Comparison of ENCODE assay signal across 16 cellular contexts in the genomic region with DNA sequence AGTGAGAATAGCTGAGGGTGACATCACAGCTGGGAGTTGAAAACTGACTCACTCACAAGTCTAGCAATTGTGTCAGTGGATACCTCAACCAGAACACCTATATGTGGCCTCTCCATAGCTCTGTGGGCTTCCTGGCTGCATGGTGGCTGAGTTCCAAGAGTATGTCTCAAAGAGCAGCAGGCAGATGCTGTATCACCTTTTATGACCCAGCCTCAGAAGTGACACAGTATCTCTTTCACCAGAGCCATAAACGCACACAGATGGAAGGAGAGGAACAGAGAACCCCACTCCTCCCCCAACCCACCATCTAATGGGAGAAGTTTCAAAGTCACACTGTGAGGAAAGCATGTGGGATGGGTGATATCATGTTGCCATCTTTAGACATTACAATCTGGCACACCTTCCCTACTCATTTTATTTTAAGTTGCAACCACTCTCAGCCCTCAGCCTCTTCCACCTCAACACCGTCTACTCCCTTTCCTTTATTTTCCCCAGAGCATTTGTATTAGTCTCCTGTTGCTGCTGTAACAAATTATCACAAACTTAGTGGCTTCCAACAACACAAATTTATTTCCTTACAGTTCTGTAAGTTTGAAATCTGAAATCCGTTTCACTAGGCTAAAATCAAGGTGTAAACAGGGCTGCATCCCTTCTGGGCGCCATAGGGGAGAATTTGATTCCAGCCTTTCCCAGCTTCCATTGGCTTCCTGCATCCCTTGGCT.
DNase-seq lines count a peak whose midpoint lies in the region; ATAC-seq and TF ChIP-seq lines count a peak whose summit lies in the region.
"Had no signal": no experiment of that assay in that cellular context is flagged by ENCODE, and none has a peak within 500 bp of the region (broad histone marks: within the 10 kb centered on the region; RNA-seq: fewer than 3 reads in every experiment).

No MANE protein-coding gene starts in this region.

- no peaks in the 10 kb centered on the region for H4K20me1 ChIP-seq in GM23248 (ENCODE audit: insufficient read depth)

- H3K79me2 ChIP-seq in GM23248 (ENCODE audit: insufficient read depth) = no peaks in the 10 kb centered on the region

- H3K27ac ChIP-seq in GM23248 (no peak overlapping the region), RWPE2 (ENCODE audit: poor library complexity, severe bottlenecking) (no peak overlapping the region), gastrocnemius medialis (no peak overlapping the region)

- TF ChIP-seq CTCF in RWPE2 (IDR thresholded peaks at IDR 0.05; ENCODE audit: poor library complexity, severe bottlenecking) (no peak), fibroblast of villous mesenchyme (IDR thresholded peaks at IDR 0.05; ENCODE audit: insufficient read depth, low read depth, low read length) (no peak), gastrocnemius medialis (IDR thresholded peaks at IDR 0.05 in 4 of 5, conservative IDR thresholded peaks at IDR 0.05 in 1 of 5) (no peak)

- H3K4me1 ChIP-seq in GM23248 (ENCODE audit: insufficient read depth) (no peaks in the 10 kb centered on the region), RWPE2 (ENCODE audit: insufficient read depth, poor library complexity, severe bottlenecking) (no peaks in the 10 kb centered on the region), gastrocnemius medialis (no peaks in the 10 kb centered on the region)

- intact Hi-C loops in gastrocnemius medialis (cut with DNase I; ENCODE audit: low total_unique reads) = no loop called here

- no peak overlapping the region for H3K9ac ChIP-seq in GM23248
- H3K9ac ChIP-seq: SK-N-SH had no signal

- H3K9me2 ChIP-seq in GM23248 (ENCODE audit: insufficient read depth) = no peaks in the 10 kb centered on the region
- H3K9me2 ChIP-seq: SK-N-SH had no signal

- TF ChIP-seq POLR2A in gastrocnemius medialis (IDR thresholded peaks at IDR 0.05) = no peak

- H3K27me3 ChIP-seq in GM23248 (replicated peaks; ENCODE audit: insufficient read depth) (peaks cover 12% of the 10 kb centered on the region), RWPE2 (ENCODE audit: insufficient read depth, poor library complexity, severe bottlenecking) (no peaks in the 10 kb centered on the region), gastrocnemius medialis (no peaks in the 10 kb centered on the region)

- H2AFZ ChIP-seq in GM23248 = no peak overlapping the region

- DNase-seq in GM23248 (peak; percentile 28), RWPE2 (ENCODE audit: low spot score) (no peak), fibroblast of villous mesenchyme (ENCODE audit: low read depth) (peak; percentile 20), gastrocnemius medialis (no peak), NCI-H774 (lab: John Stamatoyannopoulos, UW) (no peak), NCI-H524 treated with DMSO at 0.1 percent for 48 hours (lab: John Stamatoyannopoulos, UW) (no peak), OCI-M2 (lab: John Stamatoyannopoulos, UW; ENCODE audit: unreplicated experiment) (no peak)
- DNase-seq: activated CD4-positive, alpha-beta memory T cell treated with anti-CD3 and anti-CD28 coated beads for 36 hours; activated T-cell treated with anti-CD3 and anti-CD28 coated beads, Interleukin-2, amount 50 U/mL, for 48 hours; cortex of kidney; hippocampal formation; NCI-H1417 treated with DMSO at 0.1 percent for 48 hours; NCI-H510A; SK-N-SH; substantia nigra had no signal

- ATAC-seq in RWPE2 (ENCODE audit: low read depth) = 0 out of 3 replicates have a peak, but pooled peaks have one; percentile 48
- ATAC-seq in gastrocnemius medialis = peak; percentile 42 to 68
- ATAC-seq: left lobe of liver had no signal

- no peaks in the 10 kb centered on the region for H3F3A ChIP-seq in GM23248 (ENCODE audit: insufficient read depth)

- H3K36me3 ChIP-seq in GM23248 (ENCODE audit: low read depth) = no peaks in the 10 kb centered on the region
- no peaks in the 10 kb centered on the region for H3K36me3 ChIP-seq in RWPE2 (ENCODE audit: low read depth)
- H3K36me3 ChIP-seq in gastrocnemius medialis = no peaks in the 10 kb centered on the region

- H3K4me3 ChIP-seq in GM23248 (no peak overlapping the region), RWPE2 (ENCODE audit: severe bottlenecking) (no peak overlapping the region), fibroblast of villous mesenchyme (ENCODE audit: low read depth, low read length) (no peak overlapping the region), gastrocnemius medialis (no peak overlapping the region)

- in situ Hi-C loops in GM23248 (cut with MboI) = no loop called here
- in situ Hi-C loops in gastrocnemius medialis (cut with MboI; ENCODE audit: low sequenced_read_pairs in 4 of 4) = no loop called here

- H3K9me3 ChIP-seq in GM23248 (ENCODE audit: low read depth) = no peaks in the 10 kb centered on the region
- no peaks in the 10 kb centered on the region for H3K9me3 ChIP-seq in RWPE2 (ENCODE audit: severe bottlenecking)
- no peaks in the 10 kb centered on the region for H3K9me3 ChIP-seq in gastrocnemius medialis
- H3K9me3 ChIP-seq: SK-N-SH had no signal

- WGBS in GM23248 (ENCODE audit: low coverage in 1 of 2, low lambda C conversion rate in 2 of 2, missing lambda C conversion rate in 2 of 2), 2 experiments = 52 to 65% methylated on average over 4 of the region's 4 CpGs

- H3K4me2 ChIP-seq in GM23248 (ENCODE audit: unreplicated experiment) = no peak overlapping the region
- H3K4me2 ChIP-seq: SK-N-SH had no signal

Comparison
In these comparisons a context has a peak if more than half of its experiments do, and no peak if none do; other contexts are left out.
1. DNase-seq: peak in GM23248 (single experiment) and fibroblast of villous mesenchyme (single experiment); none in RWPE2 (single experiment), gastrocnemius medialis (0 of 2), NCI-H774 (single experiment), NCI-H524 treated with DMSO at 0.1 percent for 48 hours (single experiment) and OCI-M2 (single experiment).